In genomic region chr3:124791142-124791541, GRCh38 we compare ENCODE assay signal across 11 cellular contexts.
DNase-seq lines count a peak whose midpoint lies in the region; ATAC-seq and TF ChIP-seq lines count a peak whose summit lies in the region.
"Had no signal": no experiment of that assay in that cellular context is flagged by ENCODE, and none has a peak within 500 bp of the region (broad histone marks: within the 10 kb centered on the region; RNA-seq: fewer than 3 reads in every experiment).

No MANE protein-coding gene starts in this region.

- H3K4me1 Mint-ChIP-seq in WTC11 = peaks cover 4% of the 10 kb centered on the region
- H3K4me1 Mint-ChIP-seq: CD8-positive, alpha-beta memory T cell had no signal

- H3K4me3 ChIP-seq in right atrium auricular region (no peak overlapping the region), smooth muscle cell (no peak overlapping the region)

- peaks cover 15% of the 10 kb centered on the region for H3K79me2 ChIP-seq in smooth muscle cell (ENCODE audit: low read depth)

- no peak for TF ChIP-seq CTCF in WTC11 (IDR thresholded peaks at IDR 0.05)
- no peak for TF ChIP-seq CTCF in right atrium auricular region (IDR thresholded peaks at IDR 0.05)
- TF ChIP-seq CTCF in smooth muscle cell (IDR thresholded peaks at IDR 0.05; ENCODE audit: borderline replicate concordance, insufficient read depth, poor library complexity, severe bottlenecking) = no peak

- H3K27me3 ChIP-seq in right atrium auricular region (no peaks in the 10 kb centered on the region), smooth muscle cell (ENCODE audit: low read depth) (no peaks in the 10 kb centered on the region)

- peak overlapping the region; percentile 60 to 71 for H3K27ac ChIP-seq in right atrium auricular region
- H3K27ac ChIP-seq in smooth muscle cell (ENCODE audit: low read depth) = peak overlapping the region; percentile 98

- peaks cover 0 to 65% of the 10 kb centered on the region in 2 donors for H3K4me1 ChIP-seq in right atrium auricular region
- H3K4me1 ChIP-seq in smooth muscle cell (ENCODE audit: low read depth) = peaks cover 27% of the 10 kb centered on the region

- CTCF ChIA-PET in WTC11 (lab: Charles Lee) = interaction anchor here (1.2 to 1.8 kb wide), 2 partner anchors 30 to 110 kb away, joined by 3 to 7 read pairs; no protein-coding TSS in a partner anchor

- H3K27me3 Mint-ChIP-seq in WTC11 (ENCODE audit: low read depth) = no peaks in the 10 kb centered on the region

- H2AFZ ChIP-seq in smooth muscle cell (ENCODE audit: low read depth) = no peak overlapping the region

- H3K4me3 Mint-ChIP-seq in WTC11 = no peak overlapping the region
- H3K4me3 Mint-ChIP-seq: CD8-positive, alpha-beta memory T cell had no signal

- WGBS in smooth muscle cell (ENCODE audit: low lambda C conversion rate) = 40% methylated on average over 4 of the region's 4 CpGs

- DNase-seq in ELR (ENCODE audit: low read depth) = peak; percentile 56
- DNase-seq in WTC11 (ENCODE audit: low spot score) = no peak
- DNase-seq in right atrium auricular region (ENCODE audit: low spot score) = no peak
- DNase-seq in smooth muscle cell (lab: John Stamatoyannopoulos, UW; ENCODE audit: unreplicated experiment) = no peak
- DNase-seq in GOT3 (lab: John Stamatoyannopoulos, UW) = no peak
- DNase-seq in putamen (ENCODE audit: low spot score) = no peak
- DNase-seq in NCI-H748 treated with DMSO at 0.1 percent for 48 hours (lab: John Stamatoyannopoulos, UW) = no peak
- no peak for DNase-seq in stimulated activated CD4-positive, alpha-beta T cell treated with anti-CD3 and anti-CD28 coated beads, Interleukin-1b, Interleukin-23, amount 100 ng/mL, for 48 hours
- DNase-seq: activated CD8-positive, alpha-beta memory T cell treated with anti-CD3 and anti-CD28 coated beads, Interleukin-2, amount 50 U/mL, for 48 hours; CD8-positive, alpha-beta memory T cell; NCI-H2171 treated with DMSO at 0.1 percent for 48 hours had no signal

- H3K9me3 ChIP-seq in right atrium auricular region = no peaks in the 10 kb centered on the region
- no peaks in the 10 kb centered on the region for H3K9me3 ChIP-seq in smooth muscle cell (replicated peaks; ENCODE audit: low read depth)

- no peaks in the 10 kb centered on the region for H4K20me1 ChIP-seq in smooth muscle cell (ENCODE audit: low read depth)

- H3K36me3 Mint-ChIP-seq in WTC11 = peaks cover 65% of the 10 kb centered on the region
- H3K36me3 Mint-ChIP-seq: CD8-positive, alpha-beta memory T cell had no signal

- no peaks in the 10 kb centered on the region for H3K9me3 Mint-ChIP-seq in WTC11
- H3K9me3 Mint-ChIP-seq: CD8-positive, alpha-beta memory T cell had no signal

- peak overlapping the region; percentile 89 for H3K9ac ChIP-seq in smooth muscle cell (ENCODE audit: low read depth)

- H3F3A ChIP-seq in smooth muscle cell (ENCODE audit: low read depth) = peaks cover 59% of the 10 kb centered on the region

- H3K36me3 ChIP-seq in right atrium auricular region (peaks cover 26% of the 10 kb centered on the region), smooth muscle cell (ENCODE audit: low read depth) (no peaks in the 10 kb centered on the region)

- POLR2A ChIA-PET in WTC11 (lab: Charles Lee) = no interaction called here

- H3K4me2 ChIP-seq in smooth muscle cell = peak overlapping the region; percentile 57

- H3K27ac Mint-ChIP-seq in WTC11 = peak overlapping the region; percentile 26

- ATAC-seq in WTC11 = no peak

TF ChIP-seq in WTC11, 78 proteins besides CTCF, POLR2A, EP300 and RAD21 (continues in another document):
- TF ChIP-seq ZNF138 (CRISPR knock-in tag; conservative IDR thresholded peaks at IDR 0.05) = no peak
- TF ChIP-seq ZNF219 (CRISPR knock-in tag; IDR thresholded peaks at IDR 0.05; ENCODE audit: borderline replicate concordance) = no peak
- TF ChIP-seq ARID4B (CRISPR knock-in tag; IDR thresholded peaks at IDR 0.05; ENCODE audit: borderline replicate concordance) = no peak
- TF ChIP-seq ZNF396 (CRISPR knock-in tag; IDR thresholded peaks at IDR 0.05; ENCODE audit: borderline replicate concordance) = no peak
- TF ChIP-seq CREM (CRISPR knock-in tag; IDR thresholded peaks at IDR 0.05) = no peak
- TF ChIP-seq ZNF423 (CRISPR knock-in tag; IDR thresholded peaks at IDR 0.05) = no peak
- TF ChIP-seq MLX (CRISPR knock-in tag; IDR thresholded peaks at IDR 0.05) = no peak
- TF ChIP-seq ZNF425 (CRISPR knock-in tag; conservative IDR thresholded peaks at IDR 0.05) = no peak
- TF ChIP-seq ZNF121 (CRISPR knock-in tag; IDR thresholded peaks at IDR 0.05) = no peak
- no peak for TF ChIP-seq ETV6 (CRISPR knock-in tag; IDR thresholded peaks at IDR 0.05)
- no peak for TF ChIP-seq PRDM15 (CRISPR knock-in tag; IDR thresholded peaks at IDR 0.05)
- no peak for TF ChIP-seq ZBTB21 (CRISPR knock-in tag; IDR thresholded peaks at IDR 0.05; ENCODE audit: borderline replicate concordance)
